12 cellular contexts compared by ENCODE assay signal in genomic region chr3:30610702-30611410, GRCh38. TPM values are rescaled to one million over a fixed set of nuclear protein-coding genes. Genes with fewer than 3 reads are reported as not detected.
DNase-seq lines count a peak whose midpoint lies in the region; ATAC-seq, FAIRE-seq and TF ChIP-seq lines count a peak whose summit lies in the region.
"Had no signal": no experiment of that assay in that cellular context is flagged by ENCODE, and none has a peak within 500 bp of the region (broad histone marks: within the 10 kb centered on the region; RNA-seq: fewer than 3 reads in every experiment).

No MANE protein-coding gene starts in this region.

- 39 to 64% methylated on average over 3 of the region's 3 CpGs for WGBS in esophagus squamous epithelium, 2 donors
- WGBS in small intestine, 3 donors = 53 to 75% (median 54%) methylated on average over 3 of the region's 3 CpGs

- TF ChIP-seq CTCF in Peyer's patch (IDR thresholded peaks at IDR 0.05) = no peak
- no peak for TF ChIP-seq CTCF in esophagus squamous epithelium (IDR thresholded peaks at IDR 0.05)

- H3K9me3 Mint-ChIP-seq in T-helper 1 cell treated with Interleukin-12 subunit alpha and Interleukin-12 subunit beta and Interleukin-4 antibody, amounts not matched to agents 30 μg/mL and 1 μg/mL, for 36 hours = no peaks in the 10 kb centered on the region

- H3K27ac ChIP-seq in Peyer's patch (peak overlapping the region; percentile 64 to 100 (median 100)), esophagus squamous epithelium (peak overlapping the region; percentile 0 to 98 (median 86)), small intestine (ENCODE audit: low read depth in 1 of 2, low read length in 1 of 2) (peak overlapping the region; percentile 27 to 83)
- H3K27ac ChIP-seq: pancreas, SJCRH30 had no signal

- H3K4me1 ChIP-seq in Peyer's patch (peaks cover 0 to 38% (median 17%) of the 10 kb centered on the region in 4 donors), esophagus squamous epithelium (peaks cover 15 to 77% (median 19%) of the 10 kb centered on the region in 3 donors), small intestine (ENCODE audit: control insufficient read depth in 2 of 2, insufficient read depth in 1 of 2, low read depth in 1 of 2, low read length in 1 of 2) (peaks cover 3 to 14% of the 10 kb centered on the region in 2 donors)
- H3K4me1 ChIP-seq: SJCRH30 had no signal

- H3K27ac Mint-ChIP-seq in T-helper 1 cell treated with Interleukin-12 subunit alpha and Interleukin-12 subunit beta and Interleukin-4 antibody, amounts not matched to agents 30 μg/mL and 1 μg/mL, for 36 hours = peak overlapping the region; percentile 83

- no peak for TF ChIP-seq POLR2A in Peyer's patch (IDR thresholded peaks at IDR 0.05)
- no peak for TF ChIP-seq POLR2A in esophagus squamous epithelium (IDR thresholded peaks at IDR 0.05)

- FAIRE-seq in small intestine (lab: Jason Lieb, UNC) = no peak
- FAIRE-seq: pancreas had no signal

- H3K4me3 ChIP-seq in Peyer's patch = peak overlapping the region; percentile 7 to 99 (median 26)
- peak overlapping the region in 3 of 4 donors; percentile 14 to 98 (median 91) for H3K4me3 ChIP-seq in esophagus squamous epithelium
- peak overlapping the region in 1 of 2 donors; percentile 2 for H3K4me3 ChIP-seq in small intestine (ENCODE audit: low read depth in 1 of 2, low read length in 2 of 2)
- H3K4me3 ChIP-seq: pancreas, SJCRH30 had no signal

- H3K9me3 ChIP-seq in Peyer's patch = no peaks in the 10 kb centered on the region
- no peaks in the 10 kb centered on the region for H3K9me3 ChIP-seq in esophagus squamous epithelium
- no peaks in the 10 kb centered on the region for H3K9me3 ChIP-seq in small intestine (ENCODE audit: control insufficient read depth, low read depth)
- H3K9me3 ChIP-seq: pancreas, SJCRH30 had no signal

- H3K36me3 ChIP-seq in Peyer's patch (no peaks in the 10 kb centered on the region), esophagus squamous epithelium (no peaks in the 10 kb centered on the region), small intestine (ENCODE audit: control insufficient read depth in 2 of 2, insufficient read depth in 2 of 2, low read length in 2 of 2) (no peaks in the 10 kb centered on the region)
- H3K36me3 ChIP-seq: pancreas, SJCRH30 had no signal

- intact Hi-C loops in esophagus squamous epithelium (cut with DNase I) = no loop called here

- peaks cover 14% of the 10 kb centered on the region for H3K36me3 Mint-ChIP-seq in T-helper 1 cell treated with Interleukin-12 subunit alpha and Interleukin-12 subunit beta and Interleukin-4 antibody, amounts not matched to agents 30 μg/mL and 1 μg/mL, for 36 hours (ENCODE audit: low read depth)

- H3K27me3 ChIP-seq in Peyer's patch (no peaks in the 10 kb centered on the region), esophagus squamous epithelium (no peaks in the 10 kb centered on the region), small intestine (ENCODE audit: control insufficient read depth in 2 of 2, insufficient read depth in 2 of 2, low read length in 2 of 2) (no peaks in the 10 kb centered on the region)
- H3K27me3 ChIP-seq: pancreas, SJCRH30 had no signal

- H3K27me3 Mint-ChIP-seq in T-helper 1 cell treated with Interleukin-12 subunit alpha and Interleukin-12 subunit beta and Interleukin-4 antibody, amounts not matched to agents 30 μg/mL and 1 μg/mL, for 36 hours (ENCODE audit: low read depth) = no peaks in the 10 kb centered on the region

- H3K4me3 Mint-ChIP-seq in T-helper 1 cell treated with Interleukin-12 subunit alpha and Interleukin-12 subunit beta and Interleukin-4 antibody, amounts not matched to agents 30 μg/mL and 1 μg/mL, for 36 hours = peak overlapping the region; percentile 70

- DNase-seq in T-helper 1 cell (no peak), Peyer's patch (no peak), esophagus squamous epithelium (lab: John Stamatoyannopoulos, UW) (no peak), small intestine (no peak), iPS-NIHi7 (ENCODE audit: extremely low spot score) (no peak)
- DNase-seq: activated effector memory CD4-positive, alpha-beta T cell treated with anti-CD3 and anti-CD28 coated beads, Interleukin-2, amount 50 U/mL, for 16 hours; NCI-H1417 treated with DMSO at 0.1 percent for 48 hours; pancreas; SJCRH30 had no signal

- ATAC-seq in HG02588 (IDR thresholded peaks at IDR 0.05; ENCODE audit: unreplicated experiment) (no peak), HG02763 (IDR thresholded peaks at IDR 0.05; ENCODE audit: unreplicated experiment) (no peak)
- ATAC-seq: pancreas had no signal

- H3K4me1 Mint-ChIP-seq in T-helper 1 cell treated with Interleukin-12 subunit alpha and Interleukin-12 subunit beta and Interleukin-4 antibody, amounts not matched to agents 30 μg/mL and 1 μg/mL, for 36 hours (ENCODE audit: low read depth) = peaks cover 64% of the 10 kb centered on the region

RNA-seq across cellular contexts. Expression of gene TGFBR2, which starts 4.5 kb away (rescaled TPM):
- 100 to 1,000 TPM in 2 of 4 donors, 10 to 100 TPM in 2; 51.8 to 127 (median 105) TPM for total RNA-seq in Peyer's patch
- total RNA-seq in esophagus squamous epithelium = 100 to 1,000 TPM in 1 of 4 donors, 10 to 100 TPM in 3; 10.1 to 114 (median 48.7) TPM
- 10 to 100 TPM in 2 of 3 donors, 1 to 10 TPM in 1; 6.0 to 77.5 (median 13.5) TPM for polyA plus RNA-seq in small intestine
